ENCODE assay signal across 14 cellular contexts in genomic region chr3:16147226-16147625, GRCh38. TPM values are rescaled to one million over a fixed set of nuclear protein-coding genes. Genes with fewer than 3 reads are reported as not detected.
A peak's percentile ranks its signal among the peaks of the same experiment; 100 is the strongest.
DNase-seq lines count a peak whose midpoint lies in the region; ATAC-seq and TF ChIP-seq lines count a peak whose summit lies in the region.
"Had no signal": no experiment of that assay in that cellular context is flagged by ENCODE, and none has a peak within 500 bp of the region (broad histone marks: within the 10 kb centered on the region; RNA-seq: fewer than 3 reads in every experiment).

No MANE protein-coding gene starts in this region.

- H3K9me3 ChIP-seq in psoas muscle (peaks cover 3% of the 10 kb centered on the region), PC-9 (ENCODE audit: insufficient read depth, low read depth) (no peaks in the 10 kb centered on the region)
- no peaks in the 10 kb centered on the region for H3K9me3 ChIP-seq in CD8-positive, alpha-beta T cell (ENCODE audit: low read length)

- H3K79me2 ChIP-seq in PC-9 (ENCODE audit: low read depth), result no peaks in the 10 kb centered on the region

- intact Hi-C loops in psoas muscle (cut with DNase I), result no loop called here
- intact Hi-C loops in PC-9 (cut with micrococcal nuclease; ENCODE audit: unreplicated experiment), result no loop called here
- intact Hi-C loops in CD8-positive, alpha-beta T cell (cut with DNase I, micrococcal nuclease), result no loop called here

- peaks cover 4% of the 10 kb centered on the region for H3K27me3 Mint-ChIP-seq in CD8-positive, alpha-beta T cell (ENCODE audit: low read depth)

- peaks cover 43% of the 10 kb centered on the region for H3K4me1 ChIP-seq in psoas muscle
- peaks cover 3% of the 10 kb centered on the region; the same call in 1 of the 2 replicates for H3K4me1 ChIP-seq in PC-9 (replicated peaks; ENCODE audit: insufficient read depth)
- H3K4me1 ChIP-seq in CD8-positive, alpha-beta T cell (ENCODE audit: insufficient read depth, low read length), result no peaks in the 10 kb centered on the region

- H3K9me2 ChIP-seq in PC-9 (ENCODE audit: insufficient read depth), result no peaks in the 10 kb centered on the region

- BruUV-seq in PC-9 (replicated peaks; lab: Mats Ljungman, UMichigan), result no TSS peak

- POLR2A ChIA-PET in PC-9 (lab: Charles Lee; ENCODE audit: unreplicated experiment), result no interaction called here
- POLR2A ChIA-PET in CD8-positive, alpha-beta T cell (lab: Charles Lee), result no interaction called here

- H3K4me3 ChIP-seq in brain microvascular endothelial cell (ENCODE audit: low read depth, low read length), result no peak overlapping the region
- no peak overlapping the region for H3K4me3 ChIP-seq in psoas muscle
- no peak overlapping the region for H3K4me3 ChIP-seq in PC-9
- H3K4me3 ChIP-seq in CD8-positive, alpha-beta T cell (ENCODE audit: low read depth, low read length), result no peak overlapping the region

- H3K36me3 ChIP-seq in brain microvascular endothelial cell (replicated peaks) (no peaks in the 10 kb centered on the region), psoas muscle (ENCODE audit: insufficient read depth in 1 of 2, low read depth in 1 of 2) (no peaks in the 10 kb centered on the region), PC-9 (ENCODE audit: low read depth) (no peaks in the 10 kb centered on the region)
- no peaks in the 10 kb centered on the region for H3K36me3 ChIP-seq in CD8-positive, alpha-beta T cell (ENCODE audit: insufficient read depth, low read length)

- no peak overlapping the region for H3K4me3 Mint-ChIP-seq in CD8-positive, alpha-beta T cell
- H3K4me3 Mint-ChIP-seq: CD14-positive monocyte had no signal

- DNase-seq in KBM-7 (peak; percentile 25), brain microvascular endothelial cell (peak; percentile 49), psoas muscle (no peak), PC-9 (no peak), NCI-H524 (lab: John Stamatoyannopoulos, UW) (no peak)
- no peak for DNase-seq in CD8-positive, alpha-beta T cell
- DNase-seq: GF-D8; NCI-H187; stimulated activated CD4-positive, alpha-beta T cell treated with anti-CD3 and anti-CD28 coated beads, Interleukin-4, amount 100 ng/mL, for 1 hour; stimulated activated naive CD4-positive, alpha-beta T cell treated with Interleukin-2 at 50 U/mL for 16 hours; T1000 had no signal

- no peak overlapping the region for H3K4me2 ChIP-seq in PC-9

- H3K27ac ChIP-seq in brain microvascular endothelial cell, result peak overlapping the region; percentile 43
- peak overlapping the region; percentile 75 for H3K27ac ChIP-seq in psoas muscle
- no peak overlapping the region for H3K27ac ChIP-seq in PC-9
- no peak overlapping the region for H3K27ac ChIP-seq in CD8-positive, alpha-beta T cell (ENCODE audit: low read depth, low read length)

- H3F3A ChIP-seq in PC-9 (ENCODE audit: insufficient read depth, low read depth), result 0 out of 2 replicates have a peak, but pooled peaks cover 5% of the 10 kb centered on the region

- H2AFZ ChIP-seq in PC-9, result no peak overlapping the region

- ATAC-seq in GM18511 (IDR thresholded peaks at IDR 0.05; ENCODE audit: unreplicated experiment), result peak; percentile 48
- ATAC-seq in psoas muscle, result peak in 3 of 4 donors; percentile 21 to 57 (median 29)
- ATAC-seq in HG02623 (IDR thresholded peaks at IDR 0.05; ENCODE audit: unreplicated experiment), result no peak
- ATAC-seq in CD8-positive, alpha-beta T cell, result no peak

- in situ Hi-C loops in KBM-7 (cut with MboI; ENCODE audit: low pct_unique_long_range_greater_than_20kb, low sequenced_read_pairs) (no loop called here), brain microvascular endothelial cell (cut with HindIII; ENCODE audit: low pct_ligation_motif_present, low sequenced_read_pairs) (no loop called here)

- H3K27me3 ChIP-seq in brain microvascular endothelial cell (replicated peaks) (no peaks in the 10 kb centered on the region), psoas muscle (ENCODE audit: insufficient read depth in 3 of 3, low read length in 2 of 3) (no peaks in the 10 kb centered on the region), PC-9 (ENCODE audit: insufficient read depth, low read depth) (no peaks in the 10 kb centered on the region)
- H3K27me3 ChIP-seq in CD8-positive, alpha-beta T cell (ENCODE audit: insufficient read depth, low read length), result no peaks in the 10 kb centered on the region

- TF ChIP-seq CTCF in brain microvascular endothelial cell (IDR thresholded peaks at IDR 0.05; ENCODE audit: low read depth, low read length, missing control alignments) (no peak), psoas muscle (IDR thresholded peaks at IDR 0.05) (no peak), PC-9 (conservative IDR thresholded peaks at IDR 0.05) (no peak)
- no peak for TF ChIP-seq CTCF in CD8-positive, alpha-beta T cell (IDR thresholded peaks at IDR 0.05)

- no peaks in the 10 kb centered on the region for H3K4me1 Mint-ChIP-seq in CD8-positive, alpha-beta T cell (ENCODE audit: low read depth)

- 60 to 79% (median 70%) methylated on average over 1 of the region's 1 CpG for WGBS in psoas muscle, 3 donors

- no peak overlapping the region for H3K27ac Mint-ChIP-seq in CD8-positive, alpha-beta T cell

- no peaks in the 10 kb centered on the region for H4K20me1 ChIP-seq in PC-9 (ENCODE audit: insufficient read depth)

- no peaks in the 10 kb centered on the region for H3K36me3 Mint-ChIP-seq in CD8-positive, alpha-beta T cell
- H3K36me3 Mint-ChIP-seq: CD14-positive monocyte had no signal

- peaks cover 2% of the 10 kb centered on the region for H3K9me3 Mint-ChIP-seq in CD8-positive, alpha-beta T cell

- CTCF ChIA-PET in PC-9 (lab: Charles Lee), result no interaction called here
- CTCF ChIA-PET in CD8-positive, alpha-beta T cell (lab: Charles Lee), result interaction anchor here (0.6 to 1.7 kb wide), 2 partner anchors 13 to 98 kb away, joined by 3 to 4 read pairs; no protein-coding TSS in a partner anchor

RNA-seq across cellular contexts. Expression of gene GALNT15, which starts 27.3 kb away (rescaled TPM):
- total RNA-seq in psoas muscle, result 10 to 100 TPM in 3 of 4 donors, 1 to 10 TPM in 1; 5.5 to 50.6 (median 24.1) TPM
- polyA plus RNA-seq in psoas muscle, result 10 to 100 TPM; 16.2 to 29.6 (median 25.8) TPM
- not detected in 2 replicates for total RNA-seq in PC-9 (2021)
- total RNA-seq in CD8-positive, alpha-beta T cell, result not detected
- polyA plus RNA-seq: CD14-positive monocyte had no signal

Comparison
In these comparisons a context has a peak if more than half of its experiments do, and no peak if none do; other contexts are left out.
1. ATAC-seq: peak in GM18511 (single experiment) and psoas muscle (3 of 4); none in HG02623 (single experiment) and CD8-positive, alpha-beta T cell (single experiment).
2. DNase-seq: peak in KBM-7 (single experiment) and brain microvascular endothelial cell (single experiment); none in psoas muscle (0 of 2), PC-9 (0 of 2), NCI-H524 (0 of 2) and CD8-positive, alpha-beta T cell (0 of 7).
3. H3K27ac ChIP-seq: peak in brain microvascular endothelial cell (single experiment) and psoas muscle (single experiment); none in PC-9 (single experiment) and CD8-positive, alpha-beta T cell (single experiment).